In genomic region chr12:100234591-100235304, GRCh38 we compare ENCODE assay signal across 8 cellular contexts. TPM values are rescaled to one million over a fixed set of nuclear protein-coding genes. Genes with fewer than 3 reads are reported as not detected.
DNase-seq lines count a peak whose midpoint lies in the region; ATAC-seq, FAIRE-seq and TF ChIP-seq lines count a peak whose summit lies in the region.

No MANE protein-coding gene starts in this region.

- peak overlapping the region; percentile 76 for H2AFZ ChIP-seq in PC-9
- H2AFZ ChIP-seq in neural cell (ENCODE audit: low read depth, low read length), result no peak overlapping the region

- H3K9me2 ChIP-seq in PC-9 (ENCODE audit: insufficient read depth) (no peaks in the 10 kb centered on the region), neural cell (ENCODE audit: insufficient read depth, low read length) (no peaks in the 10 kb centered on the region)

- H3F3A ChIP-seq in PC-9 (ENCODE audit: insufficient read depth, low read depth) (peaks cover 41% of the 10 kb centered on the region), neural cell (ENCODE audit: insufficient read depth, low read length, poor library complexity, severe bottlenecking) (no peaks in the 10 kb centered on the region)

- CTCF ChIA-PET in PC-9 (lab: Charles Lee), result interaction anchor here (0.6 kb wide), 1 partner anchor 12 kb away, joined by 4 read pairs; no protein-coding TSS in a partner anchor

- peak; percentile 35 for ATAC-seq in esophagus mucosa

- peak; percentile 76 for TF ChIP-seq RAD21 in neural cell (conservative IDR thresholded peaks at IDR 0.05)

- H3K9me3 ChIP-seq in PC-9 (ENCODE audit: insufficient read depth, low read depth) (no peaks in the 10 kb centered on the region), neural cell (ENCODE audit: low read length) (no peaks in the 10 kb centered on the region)

- no peak for FAIRE-seq in HTR-8/SVneo (lab: Jason Lieb, UNC)

- POLR2A ChIA-PET in PC-9 (lab: Charles Lee; ENCODE audit: unreplicated experiment), result interaction anchor here (0.5 to 0.6 kb wide), 3 partner anchors 28 to 1833 kb away, joined by 3 to 8 read pairs (median 6); partner anchors contain the start of genes DEPDC4 and SCYL2

- DNase-seq in AG09309 (ENCODE audit: low read depth) (peak; percentile 29), HTR-8/SVneo (ENCODE audit: insufficient read length, low spot score) (peak; percentile 41), PC-9 (peak in 1 of 2 experiments; percentile 63), HK-2 (ENCODE audit: unreplicated experiment) (no peak)
- DNase-seq in stimulated activated CD8-positive, alpha-beta memory T cell treated with anti-CD3 and anti-CD28 coated beads, Interleukin-4, amount 100 ng/mL, for 48 hours, result no peak

- H3K27me3 ChIP-seq in PC-9 (ENCODE audit: insufficient read depth, low read depth) (no peaks in the 10 kb centered on the region), neural cell (ENCODE audit: insufficient read depth, low read depth, low read length) (no peaks in the 10 kb centered on the region)

- intact Hi-C loops in PC-9 (cut with micrococcal nuclease; ENCODE audit: unreplicated experiment), result loop anchor here (1.0 to 10.0 kb wide), 6 partner anchors 32 to 500 kb away; partner anchors contain the start of genes DEPDC4 and SCYL2

- H3K9ac ChIP-seq in neural cell (ENCODE audit: low read length), result no peak overlapping the region

- H4K20me1 ChIP-seq in PC-9 (ENCODE audit: insufficient read depth), result no peaks in the 10 kb centered on the region
- H4K20me1 ChIP-seq in neural cell (ENCODE audit: insufficient read depth), result no peaks in the 10 kb centered on the region

- peak overlapping the region; percentile 67 for H3K27ac ChIP-seq in PC-9
- no peak overlapping the region for H3K27ac ChIP-seq in neural cell (ENCODE audit: low read length)

- H3K36me3 ChIP-seq in PC-9 (ENCODE audit: low read depth) (no peaks in the 10 kb centered on the region), neural cell (ENCODE audit: insufficient read depth, low read length) (no peaks in the 10 kb centered on the region)

- no peak overlapping the region; the same call in none of the 2 replicates for H3K4me3 ChIP-seq in AG09309 (ENCODE audit: control insufficient read depth, low read depth, low read length)
- H3K4me3 ChIP-seq in GM12875 (ENCODE audit: low read depth, low read length), result no peak overlapping the region
- H3K4me3 ChIP-seq in PC-9, result peak overlapping the region; percentile 50; the same call in 1 of the 2 replicates
- H3K4me3 ChIP-seq in neural cell (ENCODE audit: low read length), result no peak overlapping the region

- H3K79me2 ChIP-seq in PC-9 (ENCODE audit: low read depth) (no peaks in the 10 kb centered on the region), neural cell (replicated peaks; ENCODE audit: insufficient read depth, low read length) (no peaks in the 10 kb centered on the region)

- no TSS peak for BruUV-seq in PC-9 (replicated peaks; lab: Mats Ljungman, UMichigan)

- H3K4me1 ChIP-seq in PC-9 (replicated peaks; ENCODE audit: insufficient read depth), result peaks cover 57% of the 10 kb centered on the region

- peak overlapping the region; percentile 78 for H3K4me2 ChIP-seq in PC-9
- H3K4me2 ChIP-seq in neural cell (ENCODE audit: low read length), result no peak overlapping the region

- TF ChIP-seq CTCF in AG09309 (IDR thresholded peaks at IDR 0.05; ENCODE audit: control insufficient read depth, insufficient read depth, low read depth, low read length, missing control alignments) (peak; percentile 71), GM12875 (IDR thresholded peaks at IDR 0.05; ENCODE audit: borderline replicate concordance, insufficient read depth, low read depth, low read length) (peak; percentile 52; the same call in 1 of the 2 replicates), PC-9 (conservative IDR thresholded peaks at IDR 0.05) (peak; percentile 82), neural cell (IDR thresholded peaks at IDR 0.05; ENCODE audit: poor library complexity, severe bottlenecking) (peak; percentile 79)

- no peak for TF ChIP-seq EP300 in neural cell (conservative IDR thresholded peaks at IDR 0.05; ENCODE audit: poor library complexity, severe bottlenecking)

TF ChIP-seq in neural cell, 6 proteins besides CTCF, POLR2A, EP300 and RAD21:
- TF ChIP-seq EZH2 (IDR thresholded peaks at IDR 0.05; ENCODE audit: borderline replicate concordance, insufficient read depth, low read length, poor library complexity, severe bottlenecking), result no peak
- no peak for TF ChIP-seq MXI1 (conservative IDR thresholded peaks at IDR 0.05; ENCODE audit: poor library complexity, severe bottlenecking)
- TF ChIP-seq POLR2AphosphoS5 (IDR thresholded peaks at IDR 0.05), result no peak
- no peak for TF ChIP-seq TAF1 (IDR thresholded peaks at IDR 0.05; ENCODE audit: low read depth)
- no peak for TF ChIP-seq REST (IDR thresholded peaks at IDR 0.05; ENCODE audit: borderline replicate concordance)
- TF ChIP-seq SMC3 (conservative IDR thresholded peaks at IDR 0.05; ENCODE audit: poor library complexity), result peak; percentile 73

RNA-seq across cellular contexts. Expression of gene DEPDC4, which starts 32.1 kb away (rescaled TPM):
- total RNA-seq in PC-9 (2021) (1.8 and 2.9 TPM in 2 replicates), esophagus mucosa (0.68 TPM)
- polyA plus RNA-seq in neural cell, result 1.2 TPM in 1 of 2 replicates, not detected in the other
- polyA minus RNA-seq in neural cell, result 0.93 and 1.2 TPM in 2 replicates

RNA-seq across cellular contexts. Expression of gene SCYL2, which starts 32.2 kb away (rescaled TPM):
- total RNA-seq in PC-9 (2021), result 31.0 and 41.1 TPM in 2 replicates
- 29.3 TPM for total RNA-seq in esophagus mucosa
- 80.9 and 101 TPM in 2 replicates for polyA plus RNA-seq in neural cell
- 189 and 212 TPM in 2 replicates for polyA minus RNA-seq in neural cell

RNA-seq across cellular contexts. Expression of gene ACTR6, which starts 34.1 kb away (rescaled TPM):
- total RNA-seq in PC-9 (2021), result 22.4 and 26.9 TPM in 2 replicates
- 20.4 TPM for total RNA-seq in esophagus mucosa
- 76.3 and 128 TPM in 2 replicates for polyA plus RNA-seq in neural cell
- 54.3 and 64.7 TPM in 2 replicates for polyA minus RNA-seq in neural cell

Comparison
In these comparisons a context has a peak if more than half of its experiments do, and no peak if none do; other contexts are left out.
1. DNase-seq: peak in AG09309 (single experiment) and HTR-8/SVneo (single experiment); none in stimulated activated CD8-positive, alpha-beta memory T cell treated with anti-CD3 and anti-CD28 coated beads, Interleukin-4, amount 100 ng/mL, for 48 hours (single experiment) and HK-2 (single experiment).
2. Peak in every context shown above with its lines, with median percentiles within 50 percentile points of each other: CTCF ChIP-seq.